In genomic region chr11:47108214-47108613, GRCh38 we compare ENCODE assay signal across 19 cellular contexts.
DNase-seq lines count a peak whose midpoint lies in the region; ATAC-seq and TF ChIP-seq lines count a peak whose summit lies in the region.
"Had no signal": no experiment of that assay in that cellular context is flagged by ENCODE, and none has a peak within 500 bp of the region (broad histone marks: within the 10 kb centered on the region; RNA-seq: fewer than 3 reads in every experiment).

No MANE protein-coding gene starts in this region.

- H4K8ac ChIP-seq in IMR-90 (ENCODE audit: low read depth in 2 of 2, low read length in 2 of 2), result no peak overlapping the region

- H2BK5ac ChIP-seq in IMR-90 (ENCODE audit: low read depth, low read length, poor library complexity, severe bottlenecking), result no peak overlapping the region

- in situ Hi-C loops in IMR-90 (cut with MboI; ENCODE audit: low sequenced_read_pairs), result no loop called here

- no peak for TF ChIP-seq RAD21 in IMR-90 (IDR thresholded peaks at IDR 0.05; ENCODE audit: low read length)

- WGBS in IMR-90 (ENCODE audit: extremely low coverage in 2 of 2, insufficient read length in 1 of 2), 2 experiments, result no CpG with 5 or more reads among the region's 4 CpGs

- H3K4ac ChIP-seq in IMR-90 (ENCODE audit: low read depth, low read length), result no peak overlapping the region

- no peak for ATAC-seq in IMR-90 (ENCODE audit: low read depth)
- ATAC-seq: A549, GM23338, Right ventricle myocardium inferior had no signal

- no peak overlapping the region for H3K4me3 ChIP-seq in BLaER1
- H3K4me3 ChIP-seq in IMR-90 (ENCODE audit: insufficient read depth, low read depth, low read length), result no peak overlapping the region
- H3K4me3 ChIP-seq: A549, GM23338, HAP-1, MG63 had no signal

- CTCF ChIA-PET in IMR-90 (lab: Yijun Ruan, JAX), result no interaction called here

- H4K5ac ChIP-seq in IMR-90 (ENCODE audit: low read depth, low read length), result no peak overlapping the region

- H3K23ac ChIP-seq in IMR-90 (ENCODE audit: low read depth, low read length), result no peak overlapping the region

- H3K27me3 ChIP-seq in BLaER1 (no peaks in the 10 kb centered on the region), IMR-90 (ENCODE audit: control insufficient read depth, insufficient read depth, low read length) (no peaks in the 10 kb centered on the region)
- H3K27me3 ChIP-seq: BE2C, MG63 had no signal

- no peak for TF ChIP-seq POLR2A in IMR-90 (IDR thresholded peaks at IDR 0.05; ENCODE audit: low read depth, low read length)

- H3K9me3 ChIP-seq in BLaER1, result no peaks in the 10 kb centered on the region
- H3K9me3 ChIP-seq in IMR-90 (ENCODE audit: control insufficient read depth, insufficient read depth, low read length), result no peaks in the 10 kb centered on the region
- H3K9me3 ChIP-seq: A549, BE2C, HAP-1, MG63 had no signal

- H3K4me1 Mint-ChIP-seq in nephron, result peaks cover 56% of the 10 kb centered on the region

- no peak overlapping the region for H2BK15ac ChIP-seq in IMR-90 (ENCODE audit: low read depth, low read length)

- no peak overlapping the region for H2AK5ac ChIP-seq in IMR-90 (ENCODE audit: low read depth, low read length)

- H3K27me3 Mint-ChIP-seq in nephron (ENCODE audit: low read depth), result no peaks in the 10 kb centered on the region
- H3K27me3 Mint-ChIP-seq: CD4-positive, alpha-beta T cell had no signal

- no peaks in the 10 kb centered on the region for H3K9me3 Mint-ChIP-seq in nephron
- H3K9me3 Mint-ChIP-seq: CD4-positive, alpha-beta T cell; GM23338 had no signal

- no TSS peak for BruUV-seq in IMR-90 (replicated peaks; lab: Mats Ljungman, UMichigan)

- H4K20me1 ChIP-seq in BLaER1 (no peaks in the 10 kb centered on the region), IMR-90 (ENCODE audit: insufficient read depth, low read length) (no peaks in the 10 kb centered on the region)

- H3K9ac ChIP-seq in BLaER1 (no peak overlapping the region), IMR-90 (ENCODE audit: low read depth, low read length) (no peak overlapping the region)

- POLR2A ChIA-PET in IMR-90 (lab: Charles Lee; ENCODE audit: unreplicated experiment), result no interaction called here

- no peak overlapping the region for H3K56ac ChIP-seq in IMR-90 (ENCODE audit: extremely low read depth, insufficient read depth, low read length)

- H3K18ac ChIP-seq in IMR-90 (ENCODE audit: low read depth, low read length), result no peak overlapping the region

- H2BK120ac ChIP-seq in IMR-90 (ENCODE audit: low read depth, low read length), result no peak overlapping the region

- H3K9me1 ChIP-seq in IMR-90 (ENCODE audit: insufficient read depth, low read length), result peaks cover 26% of the 10 kb centered on the region

- no peak overlapping the region for H3K14ac ChIP-seq in IMR-90 (replicated peaks; ENCODE audit: low read depth, low read length)

- dilution Hi-C loops in IMR-90 (cut with HindIII; ENCODE audit: low sequenced_read_pairs, unreplicated experiment), result no loop called here

- no peak for TF ChIP-seq CTCF in IMR-90 (conservative IDR thresholded peaks at IDR 0.05; ENCODE audit: low read depth, low read length)
- no peak for TF ChIP-seq CTCF in nephron (IDR thresholded peaks at IDR 0.05; ENCODE audit: unreplicated experiment in 3 of 3)

- H3K36me3 ChIP-seq in BLaER1 (no peaks in the 10 kb centered on the region), IMR-90 (ENCODE audit: control insufficient read depth, insufficient read depth, low read length) (no peaks in the 10 kb centered on the region)
- H3K36me3 ChIP-seq: BE2C, HAP-1, MG63 had no signal

- DNase-seq in IMR-90 (peak; percentile 16), caudate nucleus (lab: John Stamatoyannopoulos, UW) (no peak), DMS153 treated with DMSO at 0.1 percent for 48 hours (lab: John Stamatoyannopoulos, UW; ENCODE audit: unreplicated experiment) (no peak), cerebellar nuclear complex (lab: John Stamatoyannopoulos, UW) (no peak), SIG-M5 (lab: John Stamatoyannopoulos, UW) (no peak)
- DNase-seq: BE2C; CD4-positive, alpha-beta T cell; COR-L47; MG63; NCI-H1417 treated with DMSO at 0.1 percent for 48 hours; NCI-H1930; NCI-H2227 treated with DMSO at 0.1 percent for 48 hours; NCI-H510A had no signal

- peaks cover 3 to 8% of the 10 kb centered on the region in 2 experiments; a peak in 1 of 4 replicates for H3K79me1 ChIP-seq in IMR-90 (ENCODE audit: low read depth in 1 of 2, low read length in 2 of 2)

- H3K4me2 ChIP-seq in BLaER1, result peak overlapping the region; percentile 81
- H3K4me2 ChIP-seq in IMR-90 (ENCODE audit: low read depth, low read length), result no peak overlapping the region
- H3K4me2 ChIP-seq: A549, GM23338 had no signal

- no peak overlapping the region for H2AFZ ChIP-seq in IMR-90 (replicated peaks; ENCODE audit: low read length, poor library complexity)
- H2AFZ ChIP-seq: GM23338 had no signal

- H3K27ac Mint-ChIP-seq in nephron, result peak overlapping the region in 2 of 3 experiments; percentile 23 to 41
- H3K27ac Mint-ChIP-seq: CD4-positive, alpha-beta T cell; GM23338 had no signal

- no peak overlapping the region for H2AK9ac ChIP-seq in IMR-90 (replicated peaks; ENCODE audit: low read depth, low read length, poor library complexity)

- H3K36me3 Mint-ChIP-seq in nephron (ENCODE audit: low read depth), result no peaks in the 10 kb centered on the region

- no peak overlapping the region for H4K91ac ChIP-seq in IMR-90 (ENCODE audit: insufficient read depth, low read depth, low read length)

- H3K4me3 Mint-ChIP-seq in nephron, result no peak overlapping the region
- H3K4me3 Mint-ChIP-seq: CD4-positive, alpha-beta T cell; GM23338 had no signal

- intact Hi-C loops in IMR-90 (cut with micrococcal nuclease), result no loop called here

- H3K4me1 ChIP-seq in BLaER1 (peaks cover 68% of the 10 kb centered on the region), IMR-90 (ENCODE audit: control insufficient read depth, insufficient read depth, low read length) (peaks cover 17% of the 10 kb centered on the region)
- H3K4me1 ChIP-seq: A549, BE2C had no signal

- no peak overlapping the region for H2BK20ac ChIP-seq in IMR-90 (ENCODE audit: low read depth, low read length)

- H3K27ac ChIP-seq in BLaER1, result no peak overlapping the region
- H3K27ac ChIP-seq in IMR-90 (ENCODE audit: insufficient read depth, low read length), result no peak overlapping the region
- peak overlapping the region; percentile 67 for H3K27ac ChIP-seq in caudate nucleus (ENCODE audit: low read depth, low read length)
- H3K27ac ChIP-seq: A549 had no signal

TF ChIP-seq in IMR-90, 13 proteins besides CTCF, POLR2A, EP300 and RAD21:
- TF ChIP-seq CEBPB (IDR thresholded peaks at IDR 0.05; ENCODE audit: low read depth, low read length), result no peak
- no peak for TF ChIP-seq NFE2L2 (IDR thresholded peaks at IDR 0.05; ENCODE audit: low read depth, low read length)
- no peak for TF ChIP-seq USF2 (IDR thresholded peaks at IDR 0.05; ENCODE audit: low read depth, low read length)
- no peak for TF ChIP-seq FOS (IDR thresholded peaks at IDR 0.05; ENCODE audit: low read depth, low read length)
- no peak for TF ChIP-seq SMC3 (IDR thresholded peaks at IDR 0.05; ENCODE audit: low read depth, low read length)
- no peak for TF ChIP-seq BHLHE40 (IDR thresholded peaks at IDR 0.05; ENCODE audit: low read depth, low read length)
- no peak for TF ChIP-seq RFX5 (IDR thresholded peaks at IDR 0.05; ENCODE audit: low read depth, low read length)
- no peak for TF ChIP-seq RCOR1 (IDR thresholded peaks at IDR 0.05; ENCODE audit: insufficient replicate concordance, low read length)
TF ChIP-seq in IMR-90: peak in this region for 0.
